In genomic region chr3:152910211-152910610, GRCh38 we compare ENCODE assay signal across 17 cellular contexts.
DNase-seq lines count a peak whose midpoint lies in the region; ATAC-seq and TF ChIP-seq lines count a peak whose summit lies in the region.
"Had no signal": no experiment of that assay in that cellular context is flagged by ENCODE, and none has a peak within 500 bp of the region (broad histone marks: within the 10 kb centered on the region; RNA-seq: fewer than 3 reads in every experiment).

No MANE protein-coding gene starts in this region.

- no peak for TF ChIP-seq POLR2A in lower leg skin (IDR thresholded peaks at IDR 0.05)

- TF ChIP-seq CTCF in heart right ventricle (IDR thresholded peaks at IDR 0.05) (peak in 2 of 9 donors; percentile 8 to 18), OCI-LY3 (IDR thresholded peaks at IDR 0.05; ENCODE audit: low read depth, low read length) (no peak; the same call in 1 of the 2 replicates), upper lobe of right lung (IDR thresholded peaks at IDR 0.05) (peak; percentile 10), lower leg skin (IDR thresholded peaks at IDR 0.05) (no peak)

- H3K9ac ChIP-seq in OCI-LY3 (ENCODE audit: low read length): no peak overlapping the region

- H3K36me3 ChIP-seq in heart right ventricle (no peaks in the 10 kb centered on the region), OCI-LY3 (replicated peaks; ENCODE audit: low read depth, low read length) (no peaks in the 10 kb centered on the region), esophagus (ENCODE audit: control insufficient read depth in 2 of 2, insufficient read depth in 2 of 2, low read length in 1 of 2) (no peaks in the 10 kb centered on the region), upper lobe of right lung (no peaks in the 10 kb centered on the region)
- H3K36me3 ChIP-seq: left lung had no signal

- H3K27ac ChIP-seq in heart right ventricle: peak overlapping the region in 5 of 10 donors; percentile 16 to 40 (median 20)
- H3K27ac ChIP-seq in right cardiac atrium (ENCODE audit: low read length): no peak overlapping the region
- H3K27ac ChIP-seq in OCI-LY3 (ENCODE audit: low read length): no peak overlapping the region
- peak overlapping the region; percentile 23 to 74 for H3K27ac ChIP-seq in esophagus (ENCODE audit: low read depth in 2 of 2, low read length in 1 of 2)
- H3K27ac ChIP-seq in upper lobe of right lung: no peak overlapping the region
- H3K27ac ChIP-seq: HL-60, left lung had no signal

- no peak overlapping the region for H3K4me3 ChIP-seq in heart right ventricle
- no peak overlapping the region for H3K4me3 ChIP-seq in right cardiac atrium (ENCODE audit: low read length)
- no peak overlapping the region for H3K4me3 ChIP-seq in OCI-LY3 (ENCODE audit: low read length)
- no peak overlapping the region for H3K4me3 ChIP-seq in esophagus (ENCODE audit: low read depth in 1 of 2, low read length in 2 of 2)
- H3K4me3 ChIP-seq in upper lobe of right lung: no peak overlapping the region
- H3K4me3 ChIP-seq in lower leg skin (ENCODE audit: low read depth, poor library complexity, severe bottlenecking): no peak overlapping the region
- H3K4me3 ChIP-seq: left lung had no signal

- H4K20me1 ChIP-seq in OCI-LY3 (ENCODE audit: insufficient read depth, low read length): no peaks in the 10 kb centered on the region

- intact Hi-C loops in heart right ventricle (cut with DNase I): no loop called here
- intact Hi-C loops in right cardiac atrium (cut with DNase I): no loop called here
- intact Hi-C loops in upper lobe of right lung (cut with DNase I): no loop called here
- intact Hi-C loops in lower leg skin (cut with DNase I; ENCODE audit: low total_unique reads): loop anchor here (10.0 kb wide), 1 partner anchor 615 kb away; no protein-coding TSS in a partner anchor

- ATAC-seq in heart right ventricle (peak in 5 of 8 donors; percentile 25 to 50 (median 48)), right cardiac atrium (no peak), upper lobe of right lung (no peak), GM21619 (IDR thresholded peaks at IDR 0.05; ENCODE audit: unreplicated experiment) (no peak), HG03520 (IDR thresholded peaks at IDR 0.05; ENCODE audit: unreplicated experiment) (no peak)
- ATAC-seq: activated CD4-positive, CD25-positive, alpha-beta regulatory T cell treated with anti-CD3 and anti-CD28 coated beads, Interleukin-2, amount 50 U/mL, for 24 hours had no signal

- WGBS in heart right ventricle, 2 donors: 81 to 83% methylated on average over 4 of the region's 4 CpGs
- 80% methylated on average over 4 of the region's 4 CpGs for WGBS in right cardiac atrium
- 56 to 64% methylated on average over 4 of the region's 4 CpGs for WGBS in esophagus, 2 donors
- 71 to 73% methylated on average over 4 of the region's 4 CpGs for WGBS in lower leg skin, 2 donors

- H3K9me3 ChIP-seq in heart right ventricle (peaks cover 0 to 6% (median 0%) of the 10 kb centered on the region in 11 donors), right cardiac atrium (ENCODE audit: control insufficient read depth, low read length) (no peaks in the 10 kb centered on the region), OCI-LY3 (ENCODE audit: insufficient read depth, low read length) (no peaks in the 10 kb centered on the region), esophagus (ENCODE audit: control insufficient read depth in 2 of 2, insufficient read depth in 1 of 2, low read depth in 1 of 2, low read length in 1 of 2) (no peaks in the 10 kb centered on the region), upper lobe of right lung (no peaks in the 10 kb centered on the region)
- H3K9me3 ChIP-seq: left lung had no signal

- no peaks in the 10 kb centered on the region for H3K79me2 ChIP-seq in OCI-LY3 (ENCODE audit: low read length)

- DNase-seq in heart right ventricle: no peak
- no peak for DNase-seq in right cardiac atrium
- DNase-seq in upper lobe of right lung: no peak
- DNase-seq in lower leg skin (ENCODE audit: low spot score in 2 of 2): no peak
- DNase-seq: activated T-cell treated with anti-CD3 and anti-CD28 coated beads, Interleukin-2, amount 50 U/mL, for 1 hour; aorta; left lung; MV-4-11; occipital lobe; SIG-M5; stimulated activated CD8-positive, alpha-beta memory T cell treated with anti-CD3 and anti-CD28 coated beads, Interleukin-4, amount 100 ng/mL, for 48 hours had no signal

- no peaks in the 10 kb centered on the region for H3K27me3 ChIP-seq in heart right ventricle
- no peaks in the 10 kb centered on the region for H3K27me3 ChIP-seq in right cardiac atrium (ENCODE audit: control insufficient read depth, insufficient read depth)
- H3K27me3 ChIP-seq in OCI-LY3 (ENCODE audit: low read depth, low read length): no peaks in the 10 kb centered on the region
- no peaks in the 10 kb centered on the region for H3K27me3 ChIP-seq in esophagus (ENCODE audit: control insufficient read depth in 1 of 2, insufficient read depth in 2 of 2, low read length in 2 of 2)
- H3K27me3 ChIP-seq in upper lobe of right lung: no peaks in the 10 kb centered on the region
- H3K27me3 ChIP-seq: left lung had no signal

- H3K4me1 ChIP-seq in heart right ventricle (peaks cover 0 to 5% (median 0%) of the 10 kb centered on the region in 9 donors), right cardiac atrium (ENCODE audit: control insufficient read depth, insufficient read depth, low read length) (no peaks in the 10 kb centered on the region), OCI-LY3 (ENCODE audit: low read length) (no peaks in the 10 kb centered on the region), esophagus (ENCODE audit: control insufficient read depth in 2 of 2, insufficient read depth in 2 of 2, low read length in 1 of 2) (no peaks in the 10 kb centered on the region), upper lobe of right lung (no peaks in the 10 kb centered on the region)

- H3K4me2 ChIP-seq in OCI-LY3 (ENCODE audit: low read length): no peak overlapping the region

- H2AFZ ChIP-seq in OCI-LY3 (ENCODE audit: low read depth, low read length): 0 out of 2 replicates have a peak overlapping the region, but pooled peaks have one; percentile 44

Comparison
In these comparisons a context has a peak if more than half of its experiments do, and no peak if none do; other contexts are left out.
1. ATAC-seq: peak in heart right ventricle (5 of 8); none in right cardiac atrium (0 of 2), upper lobe of right lung (single experiment), GM21619 (single experiment) and HG03520 (single experiment).
2. H3K27ac ChIP-seq: peak in esophagus (2 of 2); none in right cardiac atrium (single experiment), OCI-LY3 (single experiment) and upper lobe of right lung (single experiment).